In genomic region chr11:77108436-77108835, GRCh38 we compare ENCODE assay signal across 35 cellular contexts. TPM values are rescaled to one million over a fixed set of nuclear protein-coding genes. Genes with fewer than 3 reads are reported as not detected.
DNase-seq lines count a peak whose midpoint lies in the region; ATAC-seq and TF ChIP-seq lines count a peak whose summit lies in the region.
"Had no signal": no experiment of that assay in that cellular context is flagged by ENCODE, and none has a peak within 500 bp of the region (broad histone marks: within the 10 kb centered on the region; RNA-seq: fewer than 3 reads in every experiment).

No MANE protein-coding gene starts in this region.

- no peak overlapping the region for H2BK5ac ChIP-seq in mesendoderm (ENCODE audit: low read length)

- H3F3A ChIP-seq in SK-N-SH (replicated peaks; ENCODE audit: insufficient read depth): peaks cover 16% of the 10 kb centered on the region

- H3K4me1 ChIP-seq in SK-N-SH (ENCODE audit: control insufficient read depth in 1 of 2, insufficient read depth in 2 of 2, low read depth in 1 of 2, low read length in 1 of 2) (peaks cover 32 to 46% of the 10 kb centered on the region in 2 experiments; a peak in 3 of 4 replicates), mucosa of descending colon (ENCODE audit: low read depth) (peaks cover 48% of the 10 kb centered on the region), mesendoderm (ENCODE audit: control insufficient read depth, low read depth, low read length) (no peaks in the 10 kb centered on the region)
- H3K4me1 ChIP-seq: HAP-1, psoas muscle had no signal

- H3K18ac ChIP-seq in mesendoderm (ENCODE audit: low read length): no peak overlapping the region

- no peak overlapping the region for H2BK15ac ChIP-seq in mesendoderm (replicated peaks; ENCODE audit: low read depth)

- H2AK5ac ChIP-seq in mesendoderm (ENCODE audit: low read length): no peak overlapping the region

- no peaks in the 10 kb centered on the region for H3K9me2 ChIP-seq in SK-N-SH

- no peak overlapping the region for H2BK120ac ChIP-seq in mesendoderm (ENCODE audit: low read depth, low read length)

- 84% methylated on average over 9 of the region's 9 CpGs for WGBS in SK-N-SH (ENCODE audit: low lambda C conversion rate)
- WGBS in mesendoderm (ENCODE audit: extremely low coverage, insufficient coverage, low lambda C conversion rate): no CpG with 5 or more reads among the region's 9 CpGs

- intact Hi-C loops in mucosa of descending colon (cut with DNase I, micrococcal nuclease): no loop called here

- POLR2A ChIA-PET in SK-N-SH (lab: Yijun Ruan, JAX): no interaction called here
- POLR2A ChIA-PET in RWPE1 (lab: Yijun Ruan, JAX; ENCODE audit: low non-redundant PET): no interaction called here

- no peaks in the 10 kb centered on the region for H3K27me3 Mint-ChIP-seq in brain
- H3K27me3 Mint-ChIP-seq: CD4-positive, alpha-beta T cell; effector memory CD8-positive, alpha-beta T cell; naive thymus-derived CD8-positive, alpha-beta T cell; type B pancreatic cell had no signal

- no peak overlapping the region for H3K4me3 ChIP-seq in SK-N-SH (ENCODE audit: low read depth in 2 of 2, low read length in 1 of 2)
- H3K4me3 ChIP-seq in mucosa of descending colon: no peak overlapping the region
- H3K4me3 ChIP-seq in mesendoderm (ENCODE audit: low read length): no peak overlapping the region
- H3K4me3 ChIP-seq: ascending aorta, HAP-1, psoas muscle had no signal

- no peaks in the 10 kb centered on the region for H4K20me1 ChIP-seq in SK-N-SH (ENCODE audit: insufficient read depth)

- DNase-seq in SK-N-SH (no peak), mucosa of descending colon (peak in 1 of 3 donors; percentile 71), RWPE1 (ENCODE audit: low spot score) (no peak), mesendoderm (no peak)
- DNase-seq: 8988T; activated B cell treated with CpG ODN at 0.5 μM for 24 hours; activated gamma-delta T cell; activated naive CD8-positive, alpha-beta T cell treated with anti-CD3 and anti-CD28 coated beads, Interleukin-2, amount 10 ng/mL, durations not matched to agents 7 days and 5 days; activated T-cell treated with anti-CD3 and anti-CD28 coated beads, Interleukin-2, amount 50 U/mL, for 4 hours; CD4-positive, alpha-beta T cell; cortex of kidney; effector memory CD8-positive, alpha-beta T cell; erythroblast; islet precursor cell; midbrain; naive thymus-derived CD8-positive, alpha-beta T cell; NCI-H1048; NCI-H1694; NCI-H82; stimulated activated CD4-positive, alpha-beta T cell treated with anti-CD3 and anti-CD28 coated beads, Interleukin-15, amount 100 ng/mL, for 24 hours had no signal

- H4K5ac ChIP-seq in mesendoderm (ENCODE audit: low read length): no peak overlapping the region

- H3K27ac ChIP-seq in SK-N-SH (ENCODE audit: low read depth in 2 of 2, low read length in 1 of 2) (peak overlapping the region in 1 of 2 experiments; percentile 82; a peak in 3 of 4 replicates), RWPE1 (no peak overlapping the region), mesendoderm (ENCODE audit: low read depth, low read length) (no peak overlapping the region)
- H3K27ac ChIP-seq: ascending aorta, psoas muscle had no signal

- H3K9me3 Mint-ChIP-seq in brain: no peaks in the 10 kb centered on the region
- H3K9me3 Mint-ChIP-seq: activated B cell treated with CpG ODN at 0.5 μM for 24 hours; activated naive CD8-positive, alpha-beta T cell treated with anti-CD3 and anti-CD28 coated beads, Interleukin-2, amount 10 ng/mL, durations not matched to agents 7 days and 5 days; activated T-cell treated with anti-CD3 and anti-CD28 coated beads, Interleukin-2, amount 50 U/mL, for 4 hours; CD4-positive, alpha-beta T cell; effector memory CD8-positive, alpha-beta T cell; naive thymus-derived CD8-positive, alpha-beta T cell; stimulated activated effector memory CD8-positive, alpha-beta T cell treated with anti-CD3 and anti-CD28 coated beads, Interleukin-12 subunit alpha, Interleukin-12 subunit beta, amount 100 ng/mL, for 72 hours; T-helper 1 cell treated with Interleukin-12 subunit alpha and Interleukin-12 subunit beta and Interleukin-4 antibody, amounts not matched to agents 30 μg/mL and 1 μg/mL, for 36 hours; type B pancreatic cell had no signal

- no peak overlapping the region for H3K9ac ChIP-seq in SK-N-SH
- no peak overlapping the region for H3K9ac ChIP-seq in mesendoderm (ENCODE audit: low read length)

- H4K8ac ChIP-seq in mesendoderm (ENCODE audit: low read depth, low read length): no peak overlapping the region

- no peak for TF ChIP-seq EP300 in SK-N-SH (IDR thresholded peaks at IDR 0.05; ENCODE audit: borderline replicate concordance in 1 of 2, low read depth in 1 of 2, low read length in 1 of 2)

- H3K4ac ChIP-seq in mesendoderm (ENCODE audit: low read depth, low read length): no peak overlapping the region

- ATAC-seq in SK-N-SH treated with all-trans-retinoic acid at 6 μM for 48 hours (no peak), mucosa of descending colon (peak; percentile 73), HG03135 (IDR thresholded peaks at IDR 0.05; ENCODE audit: unreplicated experiment) (no peak), GM18511 (IDR thresholded peaks at IDR 0.05; ENCODE audit: unreplicated experiment) (no peak)
- ATAC-seq: activated T-cell treated with anti-CD3 and anti-CD28 coated beads, Interleukin-2, amount 50 U/mL, for 4 hours; effector memory CD8-positive, alpha-beta T cell; naive thymus-derived CD8-positive, alpha-beta T cell; stimulated activated effector memory CD8-positive, alpha-beta T cell treated with anti-CD3 and anti-CD28 coated beads, Interleukin-12 subunit alpha, Interleukin-12 subunit beta, amount 100 ng/mL, for 72 hours had no signal

- H3K56ac ChIP-seq in mesendoderm (ENCODE audit: low read length): no peak overlapping the region

- no peak overlapping the region for H2AFZ ChIP-seq in SK-N-SH (ENCODE audit: low read depth)

- no peak overlapping the region for H3K23ac ChIP-seq in mesendoderm (ENCODE audit: low read length)

- no peaks in the 10 kb centered on the region for H3K79me1 ChIP-seq in mesendoderm (ENCODE audit: low read length)

- H3K9me3 ChIP-seq in SK-N-SH (no peaks in the 10 kb centered on the region), mucosa of descending colon (no peaks in the 10 kb centered on the region)
- H3K9me3 ChIP-seq: ascending aorta, HAP-1, psoas muscle had no signal

- H3K27me3 ChIP-seq in SK-N-SH (ENCODE audit: insufficient read depth): no peaks in the 10 kb centered on the region
- no peaks in the 10 kb centered on the region for H3K27me3 ChIP-seq in mesendoderm (ENCODE audit: insufficient read depth, low read length, poor library complexity)
- H3K27me3 ChIP-seq: ascending aorta had no signal

- no peak for TF ChIP-seq RAD21 in SK-N-SH (IDR thresholded peaks at IDR 0.05; ENCODE audit: low read length)

- peak overlapping the region in 4 of 5 experiments; percentile 13 to 90 (median 73) for H3K27ac Mint-ChIP-seq in brain
- H3K27ac Mint-ChIP-seq: activated B cell treated with CpG ODN at 0.5 μM for 24 hours; activated naive CD8-positive, alpha-beta T cell treated with anti-CD3 and anti-CD28 coated beads, Interleukin-2, amount 10 ng/mL, durations not matched to agents 7 days and 5 days; CD4-positive, alpha-beta T cell; stimulated activated effector memory CD8-positive, alpha-beta T cell treated with anti-CD3 and anti-CD28 coated beads, Interleukin-12 subunit alpha, Interleukin-12 subunit beta, amount 100 ng/mL, for 72 hours; T-helper 1 cell treated with Interleukin-12 subunit alpha and Interleukin-12 subunit beta and Interleukin-4 antibody, amounts not matched to agents 30 μg/mL and 1 μg/mL, for 36 hours; type B pancreatic cell had no signal

- CTCF ChIA-PET in SK-N-SH (lab: Yijun Ruan, JAX): interaction anchor here (0.7 to 7.9 kb wide), 3 partner anchors 13 to 61 kb away, joined by 6 to 49 read pairs (median 10); no protein-coding TSS in a partner anchor
- CTCF ChIA-PET in RWPE1 (lab: Yijun Ruan, JAX): interaction anchor here (1.0 to 1.1 kb wide), 2 partner anchors 19 to 61 kb away, joined by 4 to 6 read pairs; no protein-coding TSS in a partner anchor

- TF ChIP-seq CTCF in SK-N-SH (IDR thresholded peaks at IDR 0.05) (no peak), brain (conservative IDR thresholded peaks at IDR 0.05) (no peak), mucosa of descending colon (IDR thresholded peaks at IDR 0.05) (no peak), RWPE1 (conservative IDR thresholded peaks at IDR 0.05; ENCODE audit: low read depth) (no peak)

- H3K36me3 Mint-ChIP-seq in brain: peaks cover 5% of the 10 kb centered on the region
- H3K36me3 Mint-ChIP-seq: activated naive CD8-positive, alpha-beta T cell treated with anti-CD3 and anti-CD28 coated beads, Interleukin-2, amount 10 ng/mL, durations not matched to agents 7 days and 5 days; naive thymus-derived CD8-positive, alpha-beta T cell; stimulated activated effector memory CD8-positive, alpha-beta T cell treated with anti-CD3 and anti-CD28 coated beads, Interleukin-12 subunit alpha, Interleukin-12 subunit beta, amount 100 ng/mL, for 72 hours; type B pancreatic cell had no signal

- H3K79me2 ChIP-seq in SK-N-SH (ENCODE audit: insufficient read depth) (peaks cover 10% of the 10 kb centered on the region; the same call in 1 of the 2 replicates), mesendoderm (ENCODE audit: control insufficient read depth, insufficient read depth, low read length) (no peaks in the 10 kb centered on the region)

- peak overlapping the region; percentile 68 for H3K4me2 ChIP-seq in SK-N-SH
- H3K4me2 ChIP-seq in mesendoderm (ENCODE audit: low read length): no peak overlapping the region

- no peak overlapping the region for H3K4me3 Mint-ChIP-seq in brain
- H3K4me3 Mint-ChIP-seq: activated B cell treated with CpG ODN at 0.5 μM for 24 hours; activated naive CD8-positive, alpha-beta T cell treated with anti-CD3 and anti-CD28 coated beads, Interleukin-2, amount 10 ng/mL, durations not matched to agents 7 days and 5 days; activated T-cell treated with anti-CD3 and anti-CD28 coated beads, Interleukin-2, amount 50 U/mL, for 4 hours; CD4-positive, alpha-beta T cell; effector memory CD8-positive, alpha-beta T cell; naive thymus-derived CD8-positive, alpha-beta T cell; stimulated activated effector memory CD8-positive, alpha-beta T cell treated with anti-CD3 and anti-CD28 coated beads, Interleukin-12 subunit alpha, Interleukin-12 subunit beta, amount 100 ng/mL, for 72 hours; T-helper 1 cell treated with Interleukin-12 subunit alpha and Interleukin-12 subunit beta and Interleukin-4 antibody, amounts not matched to agents 30 μg/mL and 1 μg/mL, for 36 hours; type B pancreatic cell had no signal

- H3K36me3 ChIP-seq in SK-N-SH (replicated peaks in 1 of 2; ENCODE audit: control insufficient read depth in 1 of 2, insufficient read depth in 2 of 2, low read length in 1 of 2) (peaks cover 0 to 3% of the 10 kb centered on the region in 2 experiments), mucosa of descending colon (ENCODE audit: low read depth) (no peaks in the 10 kb centered on the region), mesendoderm (ENCODE audit: control insufficient read depth, insufficient read depth, low read length) (no peaks in the 10 kb centered on the region)
- H3K36me3 ChIP-seq: ascending aorta, HAP-1 had no signal

- peaks cover 33% of the 10 kb centered on the region for H3K4me1 Mint-ChIP-seq in brain

RNA-seq across cellular contexts. Expression of gene OMP, which starts 5.8 kb away (rescaled TPM):
- polyA plus RNA-seq in SK-N-SH (2012; rRNA removed): 0.20 TPM in 1 of 2 replicates, not detected in the other
- polyA plus RNA-seq in SK-N-SH (2012; cell fraction: cytosol; rRNA removed): 0.23 TPM in 1 of 2 replicates, not detected in the other
- 1.5 TPM in 2 replicates for polyA plus RNA-seq in SK-N-SH (2012; cell fraction: nucleus; rRNA removed)
- not detected for polyA plus RNA-seq in brain (ENCODE audit: insufficient read depth, low read depth, low replicate concordance)
- 10 to 100 TPM; 10.3 to 21.1 (median 11.3) TPM for total RNA-seq in mucosa of descending colon
- 0.11 TPM for polyA plus RNA-seq in mesendoderm (2013, experiment 1 of 2)
- not detected for polyA plus RNA-seq in mesendoderm (2013, experiment 2 of 2)
- total RNA-seq: activated B cell treated with CpG ODN at 0.5 μM for 24 hours; activated naive CD8-positive, alpha-beta T cell treated with anti-CD3 and anti-CD28 coated beads, Interleukin-2, amount 10 ng/mL, durations not matched to agents 7 days and 5 days; activated T-cell treated with anti-CD3 and anti-CD28 coated beads, Interleukin-2, amount 50 U/mL, for 4 hours; ascending aorta; cardiac septum; CD4-positive, alpha-beta T cell; Daoy; left ventricle myocardium superior; occipital lobe; psoas muscle; subcutaneous adipose tissue had no signal
- polyA plus RNA-seq: naive thymus-derived CD8-positive, alpha-beta T cell had no signal

RNA-seq across cellular contexts. Expression of gene MYO7A, which starts 19.6 kb away (rescaled TPM):
- polyA plus RNA-seq in SK-N-SH (2012; rRNA removed): 0.08 and 0.11 TPM in 2 replicates
- polyA plus RNA-seq in SK-N-SH (2012; cell fraction: cytosol; rRNA removed): 0.03 and 0.04 TPM in 2 replicates
- polyA plus RNA-seq in SK-N-SH (2012; cell fraction: nucleus; rRNA removed): 0.74 and 0.85 TPM in 2 replicates
- 4.2 TPM for polyA plus RNA-seq in brain (ENCODE audit: insufficient read depth, low read depth, low replicate concordance)
- total RNA-seq in mucosa of descending colon: 1 to 10 TPM; 2.3 to 9.9 (median 6.7) TPM
- 0.51 TPM for polyA plus RNA-seq in mesendoderm (2013, experiment 1 of 2)
- polyA plus RNA-seq in mesendoderm (2013, experiment 2 of 2): 0.49 TPM
- polyA plus RNA-seq: naive thymus-derived CD8-positive, alpha-beta T cell had no signal

RNA-seq across cellular contexts. Expression of gene CAPN5, which starts 41.7 kb away (rescaled TPM):
- polyA plus RNA-seq in SK-N-SH (2012; rRNA removed): 31.6 and 33.1 TPM in 2 replicates
- polyA plus RNA-seq in SK-N-SH (2012; cell fraction: cytosol; rRNA removed): 10.2 and 17.6 TPM in 2 replicates
- polyA plus RNA-seq in SK-N-SH (2012; cell fraction: nucleus; rRNA removed): 71.6 and 84.7 TPM in 2 replicates
- 23.2 TPM for polyA plus RNA-seq in brain (ENCODE audit: insufficient read depth, low read depth, low replicate concordance)
- total RNA-seq in mucosa of descending colon: 100 to 1,000 TPM; 142 to 351 (median 253) TPM
- polyA plus RNA-seq in mesendoderm (2013, experiment 1 of 2): 13.6 TPM
- polyA plus RNA-seq in mesendoderm (2013, experiment 2 of 2): 13.4 TPM
